ENCODE assay signal across 9 cellular contexts in genomic region chr12:46386360-46386867, GRCh38. TPM values are rescaled to one million over a fixed set of nuclear protein-coding genes. Genes with fewer than 3 reads are reported as not detected.
A peak's percentile ranks its signal among the peaks of the same experiment; 100 is the strongest.
DNase-seq lines count a peak whose midpoint lies in the region; ATAC-seq and TF ChIP-seq lines count a peak whose summit lies in the region.
"Had no signal": no experiment of that assay in that cellular context is flagged by ENCODE, and none has a peak within 500 bp of the region (broad histone marks: within the 10 kb centered on the region; RNA-seq: fewer than 3 reads in every experiment).

No MANE protein-coding gene starts in this region.

- H3K4me3 ChIP-seq in HUES6 (ENCODE audit: low read depth, low read length): peak overlapping the region; percentile 32
- H3K4me3 ChIP-seq in astrocyte of the spinal cord (ENCODE audit: low read depth, low read length): no peak overlapping the region

- H3K9me3 ChIP-seq in HUES6 (ENCODE audit: control insufficient read depth, insufficient read depth, low read depth, low read length): no peaks in the 10 kb centered on the region

- no peak for TF ChIP-seq CTCF in astrocyte of the spinal cord (IDR thresholded peaks at IDR 0.05; ENCODE audit: low read depth, low read length)
- TF ChIP-seq CTCF in mesothelial cell of epicardium (IDR thresholded peaks at IDR 0.05; ENCODE audit: unreplicated experiment): no peak

- H3K4me1 ChIP-seq in HUES6 (ENCODE audit: control insufficient read depth, insufficient read depth, low read length): peaks cover 66% of the 10 kb centered on the region

- DNase-seq in AG20443 (ENCODE audit: low spot score) (peak; percentile 26), astrocyte of the spinal cord (ENCODE audit: low read depth, low spot score) (peak; percentile 98), mesothelial cell of epicardium (ENCODE audit: low spot score in 2 of 2, unreplicated experiment in 2 of 2) (no peak), NCI-H2196 treated with DMSO at 0.1 percent for 48 hours (lab: John Stamatoyannopoulos, UW; ENCODE audit: unreplicated experiment) (no peak), RPMI8226 (no peak)
- DNase-seq: activated T-cell treated with anti-CD3 and anti-CD28 coated beads, Interleukin-2, amount 50 U/mL, for 48 hours had no signal

- peak overlapping the region; percentile 34 for H3K9ac ChIP-seq in HUES6 (ENCODE audit: low read length)

- ATAC-seq in HG02623 (IDR thresholded peaks at IDR 0.05; ENCODE audit: unreplicated experiment) (no peak), GM21576 (IDR thresholded peaks at IDR 0.05; ENCODE audit: unreplicated experiment) (no peak)

- peak overlapping the region; percentile 77 for H3K27ac Mint-ChIP-seq in mesothelial cell of epicardium

- H3K27me3 Mint-ChIP-seq in mesothelial cell of epicardium (ENCODE audit: low read depth): no peaks in the 10 kb centered on the region

- H3K36me3 ChIP-seq in HUES6 (ENCODE audit: control insufficient read depth, insufficient read depth, low read length): peaks cover 5% of the 10 kb centered on the region; the same call in 1 of the 2 replicates

- no peaks in the 10 kb centered on the region for H3K9me3 Mint-ChIP-seq in mesothelial cell of epicardium

- H3K27ac ChIP-seq in HUES6 (ENCODE audit: low read depth, low read length): peak overlapping the region; percentile 76; the same call in 1 of the 2 replicates

- peaks cover 60% of the 10 kb centered on the region for H3K4me1 Mint-ChIP-seq in mesothelial cell of epicardium

- no peak overlapping the region for H3K4me3 Mint-ChIP-seq in mesothelial cell of epicardium

- H3K36me3 Mint-ChIP-seq in mesothelial cell of epicardium: peaks cover 3% of the 10 kb centered on the region

- H3K27me3 ChIP-seq in HUES6 (ENCODE audit: control insufficient read depth, insufficient read depth, low read length): no peaks in the 10 kb centered on the region

- in situ Hi-C loops in astrocyte of the spinal cord (cut with HindIII; ENCODE audit: low sequenced_read_pairs): no loop called here

RNA-seq across cellular contexts. Expression of gene SLC38A2, which starts 13.8 kb away (rescaled TPM):
- total RNA-seq in mesothelial cell of epicardium: 256 to 274 TPM (median 261 TPM) in 3 replicates

Comparison
In these comparisons a context has a peak if more than half of its experiments do, and no peak if none do; other contexts are left out.
1. DNase-seq: peak in AG20443 (single experiment) and astrocyte of the spinal cord (single experiment); none in mesothelial cell of epicardium (0 of 2), NCI-H2196 treated with DMSO at 0.1 percent for 48 hours (single experiment) and RPMI8226 (single experiment).